8 cellular contexts compared by ENCODE assay signal in the genomic region with DNA sequence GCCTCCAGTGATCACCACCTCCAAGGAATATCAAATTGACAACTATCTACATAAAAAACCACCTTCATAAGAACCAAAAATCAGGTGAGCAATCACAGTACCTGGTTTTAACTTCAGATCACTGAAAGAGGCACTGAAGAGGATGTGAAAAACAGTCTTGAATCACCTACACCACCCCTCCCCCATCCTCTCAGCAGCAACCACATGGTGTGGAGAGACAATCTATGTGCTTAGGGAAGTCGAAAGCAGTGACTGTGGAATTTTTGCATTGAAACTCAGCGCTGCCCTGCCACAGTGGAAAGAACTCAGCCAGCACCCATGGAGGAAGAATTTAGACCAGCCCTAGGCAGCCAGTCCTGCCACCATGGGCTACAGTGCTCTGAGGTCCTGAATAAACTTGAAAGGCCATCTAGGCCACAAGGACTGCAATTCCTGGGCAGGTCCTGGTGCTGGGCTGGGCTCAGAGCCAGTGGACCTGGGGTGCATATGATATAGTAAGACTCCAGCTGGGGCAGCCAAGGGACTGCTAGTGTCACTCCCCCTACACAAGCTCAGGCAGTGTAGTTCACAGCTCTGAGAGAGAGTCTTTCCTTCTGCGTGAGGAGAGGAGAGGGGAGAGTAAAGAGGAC.
A peak's percentile ranks its signal among the peaks of the same experiment; 100 is the strongest.
DNase-seq lines count a peak whose midpoint lies in the region; ATAC-seq, FAIRE-seq and TF ChIP-seq lines count a peak whose summit lies in the region.

No MANE protein-coding gene starts in this region.

- H3K27ac ChIP-seq in Panc1 (ENCODE audit: low read length) (no peak overlapping the region), keratinocyte (ENCODE audit: control insufficient read depth, insufficient read depth, low read length) (peak overlapping the region; percentile 8), substantia nigra (ENCODE audit: low read depth, low read length, poor library complexity, severe bottlenecking) (no peak overlapping the region)

- no peak overlapping the region for H3K4me2 ChIP-seq in keratinocyte (ENCODE audit: control insufficient read depth, extremely low read depth, insufficient read depth, low read depth, low read length)

- in situ Hi-C loops in Panc1 (cut with HindIII; ENCODE audit: low pct_unique_long_range_greater_than_20kb, low sequenced_read_pairs), result no loop called here

- no peak for TF ChIP-seq CTCF in Panc1 (IDR thresholded peaks at IDR 0.05)
- no peak for TF ChIP-seq CTCF in keratinocyte (optimal IDR thresholded peaks at IDR 0.05 in 1 of 3, IDR thresholded peaks at IDR 0.05 in 1 of 3, conservative IDR thresholded peaks at IDR 0.05 in 1 of 3; ENCODE audit: extremely low read depth in 1 of 3, insufficient read depth in 2 of 3, low read length in 3 of 3)

- H3K79me2 ChIP-seq in keratinocyte (ENCODE audit: control insufficient read depth, insufficient read depth, low read length), result peaks cover 17% of the 10 kb centered on the region

- H2AFZ ChIP-seq in keratinocyte (ENCODE audit: control insufficient read depth, low read length), result no peak overlapping the region

- H3K4me1 ChIP-seq in Panc1 (ENCODE audit: control insufficient read depth, insufficient read depth, low read length) (no peaks in the 10 kb centered on the region), keratinocyte (ENCODE audit: control insufficient read depth, extremely low read depth, insufficient read depth, low read length) (peaks cover 10% of the 10 kb centered on the region)

- no peaks in the 10 kb centered on the region for H3K9me3 ChIP-seq in Panc1 (ENCODE audit: control insufficient read depth, insufficient read depth, low read depth, low read length)
- no peaks in the 10 kb centered on the region for H3K9me3 ChIP-seq in keratinocyte (ENCODE audit: control insufficient read depth, low read depth, low read length)

- ATAC-seq in GM18511 (IDR thresholded peaks at IDR 0.05; ENCODE audit: unreplicated experiment) (peak; percentile 87), GM21723 (IDR thresholded peaks at IDR 0.05; ENCODE audit: unreplicated experiment) (peak; percentile 79), Panc1 (peak; percentile 58), GM18861 (IDR thresholded peaks at IDR 0.05; ENCODE audit: unreplicated experiment) (no peak)

- DNase-seq in Panc1 (ENCODE audit: low read depth, low spot score), result no peak
- DNase-seq in keratinocyte (ENCODE audit: low read depth, low spot score), result no peak
- DNase-seq in substantia nigra (lab: John Stamatoyannopoulos, UW), result no peak
- no peak for DNase-seq in NCI-H2196 treated with DMSO at 0.1 percent for 48 hours (lab: John Stamatoyannopoulos, UW; ENCODE audit: unreplicated experiment)
- DNase-seq in NCI-H187 (lab: John Stamatoyannopoulos, UW), result no peak

- no TSS peak for BruUV-seq in Panc1 (replicated peaks; lab: Mats Ljungman, UMichigan)

- POLR2A ChIA-PET in Panc1 (lab: Charles Lee), result no interaction called here

- CTCF ChIA-PET in Panc1 (lab: Charles Lee), result no interaction called here

- peaks cover 2% of the 10 kb centered on the region for H3K9me1 ChIP-seq in keratinocyte (ENCODE audit: control insufficient read depth, extremely low read depth, insufficient read depth, low read length)

- peaks cover 27% of the 10 kb centered on the region for H3K36me3 ChIP-seq in Panc1 (ENCODE audit: control insufficient read depth, insufficient read depth, low read length)
- peaks cover 14 to 21% of the 10 kb centered on the region in 2 experiments for H3K36me3 ChIP-seq in keratinocyte (ENCODE audit: control insufficient read depth in 2 of 2, extremely low read depth in 1 of 2, insufficient read depth in 2 of 2, low read length in 2 of 2)

- no peaks in the 10 kb centered on the region for H4K20me1 ChIP-seq in keratinocyte (ENCODE audit: control insufficient read depth, extremely low read depth, insufficient read depth, low read length)

- H3K4me3 ChIP-seq in Panc1 (ENCODE audit: low read depth in 2 of 2, low read length in 2 of 2) (no peak overlapping the region), keratinocyte (ENCODE audit: control insufficient read depth in 2 of 3, extremely low read depth in 1 of 3, insufficient read depth in 2 of 3, low read depth in 1 of 3, low read length in 3 of 3) (no peak overlapping the region)

- H3K9ac ChIP-seq in keratinocyte (ENCODE audit: control insufficient read depth, extremely low read depth, insufficient read depth, low read length), result no peak overlapping the region

- FAIRE-seq in keratinocyte (lab: Jason Lieb, UNC), result no peak

- intact Hi-C loops in Panc1 (cut with micrococcal nuclease; ENCODE audit: unreplicated experiment), result no loop called here

- H3K27me3 ChIP-seq in Panc1 (ENCODE audit: control insufficient read depth, insufficient read depth, low read length), result no peaks in the 10 kb centered on the region
- H3K27me3 ChIP-seq in keratinocyte (ENCODE audit: control insufficient read depth, extremely low read depth, insufficient read depth, low read length), result no peaks in the 10 kb centered on the region

- dilution Hi-C loops in keratinocyte (cut with MboI; ENCODE audit: extremely low pct_ligation_motif_present, low sequenced_read_pairs), result no loop called here
